Comparison of ENCODE assay signal across 8 cellular contexts in the genomic region with DNA sequence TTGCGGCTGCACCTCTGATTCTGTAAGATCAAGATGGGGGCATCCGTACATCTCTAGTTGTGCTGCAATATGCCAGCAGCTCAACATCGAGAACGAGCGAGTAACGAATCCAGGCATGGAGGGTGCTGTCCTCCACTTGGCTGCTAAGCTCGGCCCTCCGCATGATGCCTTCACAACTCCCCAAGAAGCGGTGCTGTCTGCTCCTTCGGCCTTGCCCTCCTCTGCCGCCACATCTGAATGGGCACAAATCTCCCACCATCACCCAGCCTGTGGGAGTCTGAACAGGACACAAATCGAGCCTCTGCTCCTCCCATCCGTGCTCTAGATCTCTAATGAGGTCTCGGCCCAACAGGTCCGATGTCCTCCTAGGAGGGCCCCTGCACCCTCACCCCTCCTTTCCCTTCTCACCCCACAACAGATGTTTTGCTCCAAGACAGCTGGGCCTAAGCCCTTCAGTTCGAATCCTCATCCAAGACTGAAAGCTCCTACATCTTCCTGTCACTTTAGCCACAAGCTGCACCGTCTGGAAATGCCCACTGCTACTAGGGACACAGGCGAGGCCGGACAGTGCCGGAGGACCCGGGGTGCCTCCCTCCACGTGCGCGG.
DNase-seq lines count a peak whose midpoint lies in the region; ATAC-seq and TF ChIP-seq lines count a peak whose summit lies in the region.

No MANE protein-coding gene starts in this region.

- peak overlapping the region; percentile 89 for H3K4me2 ChIP-seq in skeletal muscle satellite cell (ENCODE audit: low read length)

- DNase-seq in activated CD4-positive, alpha-beta T cell treated with anti-CD3 and anti-CD28 coated beads for 48 hours: peak; percentile 10
- DNase-seq in activated CD4-positive, alpha-beta T cell treated with anti-CD3 and anti-CD28 coated beads, Interleukin-2, amount 50 U/mL, for 4 hours: no peak
- DNase-seq in WERI-Rb-1 (peak; percentile 9), glutamatergic neuron (no peak), ACHN (no peak), NCI-H1436 treated with DMSO at 0.1 percent for 48 hours (lab: John Stamatoyannopoulos, UW) (no peak)

- H3K4me1 Mint-ChIP-seq in glutamatergic neuron (ENCODE audit: low read depth, unreplicated experiment): peaks cover 6% of the 10 kb centered on the region

- H3K36me3 ChIP-seq in WERI-Rb-1: peaks cover 3% of the 10 kb centered on the region
- H3K36me3 ChIP-seq in skeletal muscle satellite cell (ENCODE audit: insufficient read depth, low read length): no peaks in the 10 kb centered on the region

- H3K9me3 ChIP-seq in WERI-Rb-1 (ENCODE audit: severe bottlenecking) (no peaks in the 10 kb centered on the region), skeletal muscle satellite cell (replicated peaks; ENCODE audit: low read length) (no peaks in the 10 kb centered on the region)

- H3K27me3 Mint-ChIP-seq in glutamatergic neuron (ENCODE audit: unreplicated experiment): peaks cover 9% of the 10 kb centered on the region

- in situ Hi-C loops in ACHN (cut with HindIII; ENCODE audit: low pct_ligation_motif_present, low pct_unique_long_range_greater_than_20kb, low sequenced_read_pairs): no loop called here

- H3K4me3 Mint-ChIP-seq in glutamatergic neuron (ENCODE audit: unreplicated experiment): peak overlapping the region; percentile 95

- TF ChIP-seq CTCF in WERI-Rb-1 (IDR thresholded peaks at IDR 0.05; ENCODE audit: low read depth, low read length) (no peak), glutamatergic neuron (IDR thresholded peaks at IDR 0.05; ENCODE audit: partially characterized antibody, unreplicated experiment) (no peak)

- H3K9ac ChIP-seq in skeletal muscle satellite cell (ENCODE audit: low read depth, low read length): peak overlapping the region; percentile 82

- H3K9me3 Mint-ChIP-seq in glutamatergic neuron (ENCODE audit: unreplicated experiment): peaks cover 18% of the 10 kb centered on the region

- H3K27ac ChIP-seq in WERI-Rb-1: peak overlapping the region; percentile 52; the same call in 1 of the 2 replicates

- ATAC-seq in HG03378 (IDR thresholded peaks at IDR 0.05; ENCODE audit: unreplicated experiment): no peak

- peaks cover 10% of the 10 kb centered on the region for H3K4me1 ChIP-seq in skeletal muscle satellite cell (ENCODE audit: control insufficient read depth, insufficient read depth, low read length)

- H3K27me3 ChIP-seq in WERI-Rb-1 (ENCODE audit: insufficient read depth, low read depth, severe bottlenecking): no peaks in the 10 kb centered on the region
- no peaks in the 10 kb centered on the region for H3K27me3 ChIP-seq in skeletal muscle satellite cell (ENCODE audit: control insufficient read depth, insufficient read depth, low read length)

- H3K4me3 ChIP-seq in WERI-Rb-1 (ENCODE audit: low read depth, low read length) (peak overlapping the region; percentile 95), skeletal muscle satellite cell (ENCODE audit: low read length) (peak overlapping the region; percentile 95)

- H3K27ac Mint-ChIP-seq in glutamatergic neuron (ENCODE audit: unreplicated experiment): peak overlapping the region; percentile 21

- H3K36me3 Mint-ChIP-seq in glutamatergic neuron (ENCODE audit: unreplicated experiment): peaks cover 5% of the 10 kb centered on the region

Comparison
In these comparisons a context has a peak if more than half of its experiments do, and no peak if none do; other contexts are left out.
1. DNase-seq: peak in activated CD4-positive, alpha-beta T cell treated with anti-CD3 and anti-CD28 coated beads for 48 hours (single experiment) and WERI-Rb-1 (single experiment); none in activated CD4-positive, alpha-beta T cell treated with anti-CD3 and anti-CD28 coated beads, Interleukin-2, amount 50 U/mL, for 4 hours (0 of 2), glutamatergic neuron (single experiment), ACHN (single experiment) and NCI-H1436 treated with DMSO at 0.1 percent for 48 hours (single experiment).